ENCODE assay signal across 15 cellular contexts in the genomic region with DNA sequence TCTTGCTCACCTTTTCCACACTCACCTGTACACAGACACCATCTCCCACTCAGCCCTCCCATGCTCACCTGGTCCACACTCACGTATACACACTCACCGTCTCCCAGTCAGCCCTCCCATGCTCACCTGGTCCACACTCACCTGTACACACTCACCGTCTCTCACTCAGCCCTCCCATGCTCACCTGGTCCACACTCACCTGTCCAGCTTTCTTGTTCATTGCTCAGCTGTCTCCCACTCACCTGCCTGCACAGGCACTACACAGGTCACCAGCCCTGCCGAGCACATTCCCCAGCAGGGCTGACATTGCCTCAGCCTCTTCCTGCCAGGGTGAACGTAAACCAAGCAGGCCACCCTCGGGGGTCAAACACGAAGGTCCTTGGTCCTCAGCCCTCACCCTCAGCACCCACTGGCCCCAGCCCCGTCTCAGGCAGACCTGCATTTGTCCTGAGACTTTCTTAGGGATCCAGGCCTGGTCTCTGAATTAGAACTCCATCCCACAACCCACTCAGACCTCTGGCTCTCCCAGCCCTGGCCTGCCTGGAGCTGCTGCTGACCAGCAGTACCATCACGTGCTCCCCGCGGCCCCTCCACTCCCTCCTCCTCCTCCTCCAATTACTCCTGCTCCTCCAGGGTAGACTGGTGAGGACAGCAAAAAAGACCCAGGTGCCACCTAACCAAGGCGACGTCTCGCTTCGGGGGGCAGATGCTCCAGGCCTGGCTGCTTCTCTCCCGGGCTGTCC. TPM values are rescaled to one million over a fixed set of nuclear protein-coding genes. Genes with fewer than 3 reads are reported as not detected.
DNase-seq lines count a peak whose midpoint lies in the region; ATAC-seq, FAIRE-seq and TF ChIP-seq lines count a peak whose summit lies in the region.
"Had no signal": no experiment of that assay in that cellular context is flagged by ENCODE, and none has a peak within 500 bp of the region (broad histone marks: within the 10 kb centered on the region; RNA-seq: fewer than 3 reads in every experiment).

No MANE protein-coding gene starts in this region.

- H3K4me1 Mint-ChIP-seq in stimulated activated naive CD8-positive, alpha-beta T cell treated with anti-CD3 and anti-CD28 coated beads, Interleukin-15, Interleukin-2, amounts not matched to agents 100 ng/mL and 50 ng/mL, for 24 hours (ENCODE audit: low read depth), result peaks cover 17% of the 10 kb centered on the region
- peaks cover 23% of the 10 kb centered on the region for H3K4me1 Mint-ChIP-seq in activated naive CD8-positive, alpha-beta T cell treated with anti-CD3 and anti-CD28 coated beads for 36 hours

- intact Hi-C loops in mucosa of descending colon (cut with DNase I, micrococcal nuclease), result no loop called here
- intact Hi-C loops in tibial artery (cut with DNase I; ENCODE audit: low total_unique reads), result no loop called here

- FAIRE-seq in urothelium cell line (lab: Jason Lieb, UNC), result peak; percentile 97
- FAIRE-seq: frontal cortex, H54 had no signal

- peaks cover 0 to 19% of the 10 kb centered on the region in 2 donors for H3K27me3 ChIP-seq in tibial artery
- no peaks in the 10 kb centered on the region for H3K27me3 ChIP-seq in gastroesophageal sphincter

- peak overlapping the region; percentile 40 for H3K4me3 Mint-ChIP-seq in stimulated activated naive CD8-positive, alpha-beta T cell treated with anti-CD3 and anti-CD28 coated beads, Interleukin-15, Interleukin-2, amounts not matched to agents 100 ng/mL and 50 ng/mL, for 24 hours
- H3K4me3 Mint-ChIP-seq in activated naive CD8-positive, alpha-beta T cell treated with anti-CD3 and anti-CD28 coated beads for 36 hours, result peak overlapping the region; percentile 44

- H3K4me1 ChIP-seq in mucosa of descending colon (ENCODE audit: low read depth), result no peaks in the 10 kb centered on the region
- H3K4me1 ChIP-seq in tibial artery, result peaks cover 0 to 16% (median 8%) of the 10 kb centered on the region in 4 donors
- H3K4me1 ChIP-seq in gastroesophageal sphincter, result peaks cover 0 to 23% (median 6%) of the 10 kb centered on the region in 3 donors

- no peaks in the 10 kb centered on the region for H3K36me3 ChIP-seq in mucosa of descending colon (ENCODE audit: low read depth)
- H3K36me3 ChIP-seq in tibial artery, result no peaks in the 10 kb centered on the region
- H3K36me3 ChIP-seq in gastroesophageal sphincter, result no peaks in the 10 kb centered on the region

- no peak for DNase-seq in stimulated activated naive CD8-positive, alpha-beta T cell treated with anti-CD3 and anti-CD28 coated beads, Interleukin-15, Interleukin-2, amounts not matched to agents 100 U/mL and 50 U/mL, for 24 hours
- no peak for DNase-seq in activated naive CD8-positive, alpha-beta T cell treated with anti-CD3 and anti-CD28 coated beads for 36 hours
- DNase-seq in mucosa of descending colon (no peak), urothelium cell line (ENCODE audit: low spot score) (no peak), NCI-H82 treated with DMSO at 0.1 percent for 48 hours (lab: John Stamatoyannopoulos, UW; ENCODE audit: unreplicated experiment) (no peak), tibial artery (no peak)
- DNase-seq: kidney glomerular epithelial cell, MV-4-11, NCI-H446 treated with DMSO at 0.1 percent for 48 hours, substantia nigra had no signal

- TF ChIP-seq CTCF in mucosa of descending colon (IDR thresholded peaks at IDR 0.05), result no peak
- TF ChIP-seq CTCF in tibial artery (IDR thresholded peaks at IDR 0.05), result no peak
- TF ChIP-seq CTCF in gastroesophageal sphincter (IDR thresholded peaks at IDR 0.05), result no peak

- H3K27ac Mint-ChIP-seq in stimulated activated naive CD8-positive, alpha-beta T cell treated with anti-CD3 and anti-CD28 coated beads, Interleukin-15, Interleukin-2, amounts not matched to agents 100 ng/mL and 50 ng/mL, for 24 hours, result peak overlapping the region; percentile 58
- no peak overlapping the region for H3K27ac Mint-ChIP-seq in activated naive CD8-positive, alpha-beta T cell treated with anti-CD3 and anti-CD28 coated beads for 36 hours

- H3K9me3 ChIP-seq in mucosa of descending colon (no peaks in the 10 kb centered on the region), tibial artery (no peaks in the 10 kb centered on the region), gastroesophageal sphincter (peaks cover 0 to 6% (median 0%) of the 10 kb centered on the region in 3 donors)

- WGBS in gastroesophageal sphincter (ENCODE audit: low coverage in 1 of 2), 2 donors, result 89 to 92% methylated on average over 5 to 6 of the region's 16 CpGs

- TF ChIP-seq POLR2A in gastroesophageal sphincter (IDR thresholded peaks at IDR 0.05), result no peak

- no peak for ATAC-seq in stimulated activated naive CD8-positive, alpha-beta T cell treated with anti-CD3 and anti-CD28 coated beads, Interleukin-15, Interleukin-2, amounts not matched to agents 100 U/mL and 50 U/mL, for 24 hours
- ATAC-seq in mucosa of descending colon (peak; percentile 28), gastroesophageal sphincter (no peak)

- TF ChIP-seq EP300 in gastroesophageal sphincter (IDR thresholded peaks at IDR 0.05), result no peak

- no peak overlapping the region for H3K4me3 ChIP-seq in mucosa of descending colon
- H3K4me3 ChIP-seq in tibial artery, result no peak overlapping the region
- H3K4me3 ChIP-seq in gastroesophageal sphincter, result no peak overlapping the region
- H3K4me3 ChIP-seq: BLaER1 treated with 17β-estradiol and CSF1 and Interleukin-3, amounts not matched to agents 10 nM and 100 nM had no signal

- no peaks in the 10 kb centered on the region for H3K9me3 Mint-ChIP-seq in stimulated activated naive CD8-positive, alpha-beta T cell treated with anti-CD3 and anti-CD28 coated beads, Interleukin-15, Interleukin-2, amounts not matched to agents 100 ng/mL and 50 ng/mL, for 24 hours
- H3K9me3 Mint-ChIP-seq in activated naive CD8-positive, alpha-beta T cell treated with anti-CD3 and anti-CD28 coated beads for 36 hours, result no peaks in the 10 kb centered on the region

- no peaks in the 10 kb centered on the region for H3K27me3 Mint-ChIP-seq in stimulated activated naive CD8-positive, alpha-beta T cell treated with anti-CD3 and anti-CD28 coated beads, Interleukin-15, Interleukin-2, amounts not matched to agents 100 ng/mL and 50 ng/mL, for 24 hours
- no peaks in the 10 kb centered on the region for H3K27me3 Mint-ChIP-seq in activated naive CD8-positive, alpha-beta T cell treated with anti-CD3 and anti-CD28 coated beads for 36 hours

- peaks cover 20% of the 10 kb centered on the region for H3K36me3 Mint-ChIP-seq in stimulated activated naive CD8-positive, alpha-beta T cell treated with anti-CD3 and anti-CD28 coated beads, Interleukin-15, Interleukin-2, amounts not matched to agents 100 ng/mL and 50 ng/mL, for 24 hours (ENCODE audit: low read depth)
- H3K36me3 Mint-ChIP-seq in activated naive CD8-positive, alpha-beta T cell treated with anti-CD3 and anti-CD28 coated beads for 36 hours, result peaks cover 22% of the 10 kb centered on the region

- H3K27ac ChIP-seq in tibial artery, result no peak overlapping the region
- no peak overlapping the region for H3K27ac ChIP-seq in gastroesophageal sphincter
- H3K27ac ChIP-seq: BLaER1 treated with 17β-estradiol and CSF1 and Interleukin-3, amounts not matched to agents 10 nM and 100 nM had no signal

RNA-seq across cellular contexts. Expression of gene DNAAF5, which starts 12.8 kb away (rescaled TPM):
- 10 to 100 TPM; 46.8 to 48.5 TPM for total RNA-seq in activated naive CD8-positive, alpha-beta T cell treated with anti-CD3 and anti-CD28 coated beads for 36 hours
- total RNA-seq in mucosa of descending colon (10 to 100 TPM; 29.4 to 43.0 (median 30.9) TPM), gastroesophageal sphincter (10 to 100 TPM; 17.4 to 36.4 (median 21.7) TPM)

RNA-seq across cellular contexts. Expression of gene PRKAR1B, which starts 13.4 kb away (rescaled TPM):
- 10 to 100 TPM; 38.1 to 40.2 TPM for total RNA-seq in activated naive CD8-positive, alpha-beta T cell treated with anti-CD3 and anti-CD28 coated beads for 36 hours
- total RNA-seq in mucosa of descending colon (10 to 100 TPM; 10.1 to 24.5 (median 24.4) TPM), gastroesophageal sphincter (10 to 100 TPM; 11.6 to 39.1 (median 24.8) TPM)
